In genomic region chr17:66187718-66188117, GRCh38 we compare ENCODE assay signal across 34 cellular contexts. TPM values are rescaled to one million over a fixed set of nuclear protein-coding genes. Genes with fewer than 3 reads are reported as not detected.
"Had no signal": no experiment of that assay in that cellular context is flagged by ENCODE, and none has a peak within 500 bp of the region (broad histone marks: within the 10 kb centered on the region; RNA-seq: fewer than 3 reads in every experiment).

No MANE protein-coding gene starts in this region.

- FAIRE-seq: bronchial epithelial cell, TTC549 had no signal

- DNase-seq: activated B cell treated with CpG ODN at 0.5 μM for 24 hours; activated CD4-positive, alpha-beta memory T cell treated with anti-CD3 and anti-CD28 coated beads for 36 hours; activated CD4-positive, alpha-beta T cell treated with anti-CD3 and anti-CD28 coated beads for 4 hours; activated CD4-positive, alpha-beta T cell treated with anti-CD3 and anti-CD28 coated beads, Interleukin-2, amount 10 ng/mL, durations not matched to agents 24 days and 14 days; activated CD4-positive, alpha-beta T cell treated with anti-CD3 and anti-CD28 coated beads, Interleukin-2, amount 50 U/mL, for 1 hour; activated CD4-positive, alpha-beta T cell treated with anti-CD3 and anti-CD28 coated beads, Interleukin-2, amount 50 U/mL, for 4 hours; activated CD4-positive, CD25-positive, alpha-beta regulatory T cell treated with anti-CD3 and anti-CD28 coated beads, Interleukin-2, amount 50 U/mL, for 72 hours; activated CD8-positive, alpha-beta memory T cell treated with anti-CD3 and anti-CD28 coated beads, Interleukin-2, amount 50 U/mL, for 4 hours; activated CD8-positive, alpha-beta T cell treated with anti-CD3 and anti-CD28 coated beads for 36 hours; activated effector memory CD4-positive, alpha-beta T cell treated with anti-CD3 and anti-CD28 coated beads, Interleukin-2, amount 50 U/mL, for 16 hours; activated gamma-delta T cell treated with Interleukin-2 at 50 U/mL for 16 hours; activated naive CD4-positive, alpha-beta T cell; activated naive CD4-positive, alpha-beta T cell treated with anti-CD3 and anti-CD28 coated beads for 36 hours; activated naive CD4-positive, alpha-beta T cell treated with anti-CD3 and anti-CD28 coated beads, Interleukin-2, amount 50 U/mL, for 16 hours; activated naive CD8-positive, alpha-beta T cell treated with anti-CD3 and anti-CD28 coated beads for 36 hours; activated T-cell treated with anti-CD3 and anti-CD28 coated beads for 4 hours; activated T-cell treated with anti-CD3 and anti-CD28 coated beads, Interleukin-2, amount 50 U/mL, for 1 hour; activated T-cell treated with anti-CD3 and anti-CD28 coated beads, Interleukin-2, amount 50 U/mL, for 4 hours; activated T-cell treated with anti-CD3 and anti-CD28 coated beads, Interleukin-2, amount 50 U/mL, for 72 hours; adrenal gland; amniotic stem cell; central memory CD4-positive, alpha-beta T cell; T-helper 1 cell; T-helper 2 cell; T-helper 9 cell had no signal

- H3K36me3 ChIP-seq: adrenal gland, cardiac muscle cell had no signal

- H3K4me3 ChIP-seq: adrenal gland, ascending aorta, cardiac muscle cell had no signal

- ATAC-seq: activated CD8-positive, alpha-beta T cell treated with anti-CD3 and anti-CD28 coated beads for 36 hours; activated naive CD4-positive, alpha-beta T cell treated with anti-CD3 and anti-CD28 coated beads, Interleukin-2, amount 50 U/mL, for 72 hours; activated T-cell treated with anti-CD3 and anti-CD28 coated beads, Interleukin-2, amount 50 U/mL, for 4 hours; activated T-cell treated with anti-CD3 and anti-CD28 coated beads, Interleukin-2, amount 50 U/mL, for 72 hours; activated T-helper 17 cell treated with anti-CD3 and anti-CD28 coated beads, Interleukin-2, amount 50 U/mL, for 72 hours had no signal

- H3K9me3 ChIP-seq: adrenal gland, ascending aorta had no signal

- H3K27me3 ChIP-seq: adrenal gland, ascending aorta, cardiac muscle cell had no signal

- H3K27ac ChIP-seq: adrenal gland, ascending aorta, cardiac muscle cell, VCaP had no signal

RNA-seq across cellular contexts. Expression of gene APOH, which starts 41.5 kb away (rescaled TPM):
- total RNA-seq: activated B cell treated with CpG ODN at 0.5 μM for 24 hours; activated CD4-positive, alpha-beta memory T cell treated with anti-CD3 and anti-CD28 coated beads for 36 hours; activated CD4-positive, alpha-beta T cell treated with anti-CD3 and anti-CD28 coated beads, Interleukin-2, amount 10 ng/mL, durations not matched to agents 24 days and 14 days; activated CD8-positive, alpha-beta memory T cell treated with anti-CD3 and anti-CD28 coated beads for 36 hours; activated CD8-positive, alpha-beta T cell treated with anti-CD3 and anti-CD28 coated beads for 36 hours; activated naive CD4-positive, alpha-beta T cell treated with anti-CD3 and anti-CD28 coated beads for 36 hours; activated naive CD4-positive, alpha-beta T cell treated with anti-CD3 and anti-CD28 coated beads, Interleukin-2, amount 50 U/mL, for 72 hours; activated naive CD8-positive, alpha-beta T cell treated with anti-CD3 and anti-CD28 coated beads for 36 hours; activated T-cell treated with anti-CD3 and anti-CD28 coated beads, Interleukin-2, amount 50 U/mL, for 72 hours; activated T-helper 1 cell treated with anti-CD3 and anti-CD28 coated beads, Interleukin-12 subunit alpha, Interleukin-12 subunit beta, Interleukin-2, Interleukin-4 antibody, amounts not matched to agents 30 ng/mL and 10 ng/mL and 1 ng/mL, durations not matched to agents 14 hours and 24 hours and 36 hours; activated T-helper 17 cell treated with anti-CD3 and anti-CD28 coated beads, Interleukin-2, amount 50 U/mL, for 72 hours; cardiac muscle cell had no signal
- polyA plus RNA-seq: cardiac muscle cell had no signal
